In genomic region chr19:28943651-28944050, GRCh38 we compare ENCODE assay signal across 1 cellular context.
TF ChIP-seq lines count a peak whose summit lies in the region.

No MANE protein-coding gene starts in this region.

TF ChIP-seq in WTC11, 78 proteins besides CTCF, POLR2A, EP300 and RAD21 (continued from another document):
- no peak for TF ChIP-seq ZNF281 (CRISPR knock-in tag; IDR thresholded peaks at IDR 0.05)
- TF ChIP-seq ZMAT4 (CRISPR knock-in tag; IDR thresholded peaks at IDR 0.05): no peak
- no peak for TF ChIP-seq EMX1 (CRISPR knock-in tag; IDR thresholded peaks at IDR 0.05)
- TF ChIP-seq MXD4 (CRISPR knock-in tag; IDR thresholded peaks at IDR 0.05; ENCODE audit: borderline replicate concordance): no peak
- no peak for TF ChIP-seq ERG (CRISPR knock-in tag; IDR thresholded peaks at IDR 0.05)
- TF ChIP-seq CDX4 (CRISPR knock-in tag; IDR thresholded peaks at IDR 0.05; ENCODE audit: borderline replicate concordance): no peak
- TF ChIP-seq PREB (CRISPR knock-in tag; IDR thresholded peaks at IDR 0.05; ENCODE audit: borderline replicate concordance): no peak
- no peak for TF ChIP-seq GTF2I (CRISPR knock-in tag; conservative IDR thresholded peaks at IDR 0.05)
